In genomic region chr10:3293536-3294431, GRCh38 we compare ENCODE assay signal across 14 cellular contexts.
DNase-seq lines count a peak whose midpoint lies in the region; ATAC-seq and TF ChIP-seq lines count a peak whose summit lies in the region.
"Had no signal": no experiment of that assay in that cellular context is flagged by ENCODE, and none has a peak within 500 bp of the region (broad histone marks: within the 10 kb centered on the region; RNA-seq: fewer than 3 reads in every experiment).

No MANE protein-coding gene starts in this region.

- H3K27me3 Mint-ChIP-seq in osteocyte (ENCODE audit: unreplicated experiment) (peaks cover 8% of the 10 kb centered on the region), natural killer cell (ENCODE audit: low read depth in 2 of 2) (peaks cover 13% of the 10 kb centered on the region in 2 donors)

- no peak overlapping the region for H3K4me3 Mint-ChIP-seq in osteocyte (ENCODE audit: unreplicated experiment)
- no peak overlapping the region for H3K4me3 Mint-ChIP-seq in natural killer cell
- H3K4me3 Mint-ChIP-seq: activated CD8-positive, alpha-beta T cell treated with anti-CD3 and anti-CD28 coated beads, Interleukin-2, amount 10 ng/mL, durations not matched to agents 7 days and 5 days; natural killer cell treated with Interleukin-12 subunit alpha and Interleukin-12 subunit beta and Interleukin-15 and Interleukin-18, amount 100 ng/mL, for 72 hours had no signal

- ATAC-seq in natural killer cell (no peak), Right ventricle myocardium superior (ENCODE audit: poor library complexity) (no peak)
- ATAC-seq: activated CD8-positive, alpha-beta T cell treated with anti-CD3 and anti-CD28 coated beads, Interleukin-2, amount 10 ng/mL, durations not matched to agents 7 days and 5 days; natural killer cell treated with Interleukin-12 subunit alpha and Interleukin-12 subunit beta and Interleukin-15 and Interleukin-18, amount 100 ng/mL, for 72 hours had no signal

- H3K4me3 ChIP-seq in AG10803 (ENCODE audit: low read length) (no peak overlapping the region), fibroblast of pulmonary artery (replicated peaks; ENCODE audit: low read depth, low read length) (no peak overlapping the region)
- H3K4me3 ChIP-seq: HAP-1, smooth muscle cell had no signal

- H3K9me3 Mint-ChIP-seq in osteocyte (ENCODE audit: unreplicated experiment) (no peaks in the 10 kb centered on the region), natural killer cell (no peaks in the 10 kb centered on the region)
- H3K9me3 Mint-ChIP-seq: natural killer cell treated with Interleukin-12 subunit alpha and Interleukin-12 subunit beta and Interleukin-15 and Interleukin-18, amount 100 ng/mL, for 72 hours had no signal

- intact Hi-C loops in natural killer cell (cut with micrococcal nuclease), result no loop called here
- intact Hi-C loops in Right ventricle myocardium superior (cut with DNase I), result no loop called here

- DNase-seq in AG10803 (ENCODE audit: low read depth) (peak; percentile 80), NCI-H345 treated with DMSO at 0.1 percent for 48 hours (lab: John Stamatoyannopoulos, UW; ENCODE audit: unreplicated experiment) (peak; percentile 10), fibroblast of pulmonary artery (ENCODE audit: low read depth) (peak; percentile 8), osteocyte (ENCODE audit: extremely low spot score, unreplicated experiment) (peak; percentile 54), natural killer cell (no peak), NAMALWA (ENCODE audit: low spot score) (no peak), Right ventricle myocardium superior (no peak), NCI-H2107 treated with DMSO at 0.1 percent for 48 hours (lab: John Stamatoyannopoulos, UW; ENCODE audit: unreplicated experiment) (no peak)
- DNase-seq: activated CD8-positive, alpha-beta T cell treated with anti-CD3 and anti-CD28 coated beads, Interleukin-2, amount 10 ng/mL, durations not matched to agents 7 days and 5 days; head of caudate nucleus; Karpas-422 had no signal

- H3K36me3 Mint-ChIP-seq in osteocyte (ENCODE audit: unreplicated experiment), result no peaks in the 10 kb centered on the region
- H3K36me3 Mint-ChIP-seq in natural killer cell, result no peaks in the 10 kb centered on the region
- H3K36me3 Mint-ChIP-seq: natural killer cell treated with Interleukin-12 subunit alpha and Interleukin-12 subunit beta and Interleukin-15 and Interleukin-18, amount 100 ng/mL, for 72 hours had no signal

- H3K27ac Mint-ChIP-seq in osteocyte (ENCODE audit: unreplicated experiment) (no peak overlapping the region), natural killer cell (no peak overlapping the region)
- H3K27ac Mint-ChIP-seq: activated CD8-positive, alpha-beta T cell treated with anti-CD3 and anti-CD28 coated beads, Interleukin-2, amount 10 ng/mL, durations not matched to agents 7 days and 5 days; natural killer cell treated with Interleukin-12 subunit alpha and Interleukin-12 subunit beta and Interleukin-15 and Interleukin-18, amount 100 ng/mL, for 72 hours had no signal

- TF ChIP-seq CTCF in AG10803 (conservative IDR thresholded peaks at IDR 0.05; ENCODE audit: low read length), result no peak
- no peak for TF ChIP-seq CTCF in fibroblast of pulmonary artery (IDR thresholded peaks at IDR 0.05; ENCODE audit: low read length, missing control alignments)
- TF ChIP-seq CTCF in osteocyte (IDR thresholded peaks at IDR 0.05), result no peak
- no peak for TF ChIP-seq CTCF in natural killer cell (IDR thresholded peaks at IDR 0.05)

- peaks cover 4% of the 10 kb centered on the region for H3K4me1 Mint-ChIP-seq in osteocyte (ENCODE audit: unreplicated experiment)
- H3K4me1 Mint-ChIP-seq in natural killer cell, result no peaks in the 10 kb centered on the region

Comparison
In these comparisons a context has a peak if more than half of its experiments do, and no peak if none do; other contexts are left out.
1. DNase-seq: peak in AG10803 (single experiment), NCI-H345 treated with DMSO at 0.1 percent for 48 hours (single experiment), fibroblast of pulmonary artery (single experiment) and osteocyte (single experiment); none in natural killer cell (single experiment), NAMALWA (single experiment), Right ventricle myocardium superior (single experiment) and NCI-H2107 treated with DMSO at 0.1 percent for 48 hours (single experiment).